14 cellular contexts compared by ENCODE assay signal in genomic region chr2:168482245-168482644, GRCh38.
"Had no signal": no experiment of that assay in that cellular context is flagged by ENCODE, and none has a peak within 500 bp of the region (broad histone marks: within the 10 kb centered on the region; RNA-seq: fewer than 3 reads in every experiment).

No MANE protein-coding gene starts in this region.

- H3K27me3 Mint-ChIP-seq: central memory CD8-positive, alpha-beta T cell; naive thymus-derived CD8-positive, alpha-beta T cell had no signal

- H3K27me3 ChIP-seq: upper lobe of left lung had no signal

- H3K4me3 ChIP-seq: skin epidermis, upper lobe of left lung had no signal

- H3K4me1 Mint-ChIP-seq: central memory CD8-positive, alpha-beta T cell had no signal

- H3K9me3 Mint-ChIP-seq: central memory CD8-positive, alpha-beta T cell had no signal

- H3K9me3 ChIP-seq: upper lobe of left lung had no signal

- H3K27ac ChIP-seq: skin epidermis, upper lobe of left lung had no signal

- H3K36me3 ChIP-seq: upper lobe of left lung had no signal

- DNase-seq: activated CD4-positive, CD25-positive, alpha-beta regulatory T cell treated with anti-CD3 and anti-CD28 coated beads, Interleukin-2, amount 50 U/mL, for 72 hours; activated naive CD4-positive, alpha-beta T cell treated with Interleukin-2 at 50 U/mL for 16 hours; activated T-cell treated with anti-CD3 and anti-CD28 coated beads for 4 hours; effector CD8-positive, alpha-beta T cell; islet precursor cell; naive thymus-derived CD8-positive, alpha-beta T cell; posterior cingulate gyrus; retina; stimulated activated CD4-positive, alpha-beta T cell treated with anti-CD3 and anti-CD28 coated beads, Interleukin-4, amount 100 ng/mL, for 24 hours; stimulated activated naive CD4-positive, alpha-beta T cell treated with Interleukin-2 at 50 U/mL for 16 hours; T-helper 9 cell; upper lobe of left lung had no signal

- H3K4me3 Mint-ChIP-seq: central memory CD8-positive, alpha-beta T cell had no signal

- H3K4me1 ChIP-seq: upper lobe of left lung had no signal

- ATAC-seq: naive thymus-derived CD8-positive, alpha-beta T cell had no signal
